In the genomic region with DNA sequence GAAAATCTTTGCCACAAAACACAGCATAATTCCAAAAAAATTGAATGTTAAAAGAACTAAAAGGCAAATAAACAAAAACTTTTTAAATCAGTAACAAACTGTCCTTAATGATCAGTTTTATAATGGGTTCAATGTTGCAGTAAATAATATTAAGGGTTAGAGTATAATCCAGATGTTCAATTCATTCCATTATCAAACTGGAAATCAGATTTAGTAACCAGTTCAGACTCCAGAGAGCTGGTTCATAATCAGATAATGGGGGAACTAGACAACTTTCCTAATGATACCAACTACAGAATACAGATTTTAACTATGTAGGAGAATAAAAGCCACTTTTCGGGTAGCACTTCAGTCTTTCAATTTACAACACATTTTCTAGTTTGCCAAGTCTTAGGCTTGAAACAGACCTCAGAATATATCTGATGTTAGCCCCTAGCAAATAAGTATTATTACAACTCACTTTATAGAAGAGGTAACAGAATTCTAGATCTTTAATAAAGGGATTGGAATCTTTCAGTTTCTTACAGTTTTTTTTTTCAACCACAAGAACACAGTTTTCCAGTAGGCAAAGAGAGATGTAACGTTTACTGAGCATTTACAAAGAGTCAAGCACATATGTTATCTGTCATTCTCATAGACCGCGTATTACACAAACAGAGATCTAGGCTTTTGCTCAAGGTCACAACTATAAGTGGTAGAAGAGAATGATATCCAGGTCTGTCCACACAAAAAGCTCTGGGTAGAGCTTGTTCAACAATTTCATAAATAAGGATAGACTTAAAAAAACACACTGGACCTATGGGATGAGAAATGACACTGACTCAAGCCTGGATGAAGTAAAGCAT, we compare ENCODE assay signal across 8 cellular contexts. TPM values are rescaled to one million over a fixed set of nuclear protein-coding genes. Genes with fewer than 3 reads are reported as not detected.
A peak's percentile ranks its signal among the peaks of the same experiment; 100 is the strongest.
DNase-seq lines count a peak whose midpoint lies in the region; ATAC-seq and TF ChIP-seq lines count a peak whose summit lies in the region.

No MANE protein-coding gene starts in this region.

- peak overlapping the region; percentile 86 for H3K27ac Mint-ChIP-seq in dendritic cell treated with granulocyte-macrophage colony-stimulating factor and Interleukin-4, amounts not matched to agents 40 ng/mL and 50 ng/mL, for 4 days
- H3K27ac Mint-ChIP-seq in natural killer cell, result peak overlapping the region; percentile 93 to 98

- H3K9me3 ChIP-seq in OCI-LY1 (ENCODE audit: low read length), result no peaks in the 10 kb centered on the region

- H3K79me2 ChIP-seq in OCI-LY1 (ENCODE audit: insufficient read depth, low read length), result peaks cover 58% of the 10 kb centered on the region

- no peaks in the 10 kb centered on the region for H3K27me3 Mint-ChIP-seq in dendritic cell treated with granulocyte-macrophage colony-stimulating factor and Interleukin-4, amounts not matched to agents 40 ng/mL and 50 ng/mL, for 4 days
- no peaks in the 10 kb centered on the region for H3K27me3 Mint-ChIP-seq in natural killer cell (ENCODE audit: low read depth in 2 of 2)

- no peaks in the 10 kb centered on the region for H3K27me3 ChIP-seq in OCI-LY1 (ENCODE audit: insufficient read depth, low read length)

- peak overlapping the region; percentile 67 for H3K27ac ChIP-seq in OCI-LY1 (ENCODE audit: low read depth, low read length, poor library complexity, severe bottlenecking)

- no peaks in the 10 kb centered on the region for H3F3A ChIP-seq in OCI-LY1 (ENCODE audit: insufficient read depth, low read length)

- H3K4me3 ChIP-seq in OCI-LY1 (ENCODE audit: low read depth, low read length, poor library complexity, severe bottlenecking), result peak overlapping the region; percentile 74

- H4K20me1 ChIP-seq in OCI-LY1 (ENCODE audit: insufficient read depth, low read length), result no peaks in the 10 kb centered on the region

- no peaks in the 10 kb centered on the region for H3K36me3 ChIP-seq in OCI-LY1 (ENCODE audit: insufficient read depth, low read length)

- peak overlapping the region; percentile 82 for H3K9ac ChIP-seq in OCI-LY1 (ENCODE audit: low read length)

- H3K4me3 Mint-ChIP-seq in dendritic cell treated with granulocyte-macrophage colony-stimulating factor and Interleukin-4, amounts not matched to agents 40 ng/mL and 50 ng/mL, for 4 days, result peak overlapping the region; percentile 87
- peak overlapping the region; percentile 93 for H3K4me3 Mint-ChIP-seq in natural killer cell

- H3K4me1 Mint-ChIP-seq in dendritic cell treated with granulocyte-macrophage colony-stimulating factor and Interleukin-4, amounts not matched to agents 40 ng/mL and 50 ng/mL, for 4 days (ENCODE audit: low read depth), result peaks cover 39% of the 10 kb centered on the region
- H3K4me1 Mint-ChIP-seq in natural killer cell, result peaks cover 34 to 41% of the 10 kb centered on the region in 2 donors

- no peak overlapping the region for H2AFZ ChIP-seq in OCI-LY1 (ENCODE audit: low read length)

- H3K9me2 ChIP-seq in OCI-LY1 (ENCODE audit: low read depth, low read length), result no peaks in the 10 kb centered on the region

- H3K36me3 Mint-ChIP-seq in dendritic cell treated with granulocyte-macrophage colony-stimulating factor and Interleukin-4, amounts not matched to agents 40 ng/mL and 50 ng/mL, for 4 days (ENCODE audit: low read depth), result peaks cover 25% of the 10 kb centered on the region
- no peaks in the 10 kb centered on the region for H3K36me3 Mint-ChIP-seq in natural killer cell

- peak overlapping the region; percentile 78 for H3K4me2 ChIP-seq in OCI-LY1 (ENCODE audit: low read length)

- intact Hi-C loops in dendritic cell treated with granulocyte-macrophage colony-stimulating factor and Interleukin-4, amounts not matched to agents 40 ng/mL and 50 ng/mL, for 4 days (cut with micrococcal nuclease), result loop anchor here (5.0 kb wide), 2 partner anchors 217 to 293 kb away; partner anchors contain the start of gene SFT2D2
- intact Hi-C loops in natural killer cell (cut with micrococcal nuclease), result loop anchor here (5.0 kb wide), 2 partner anchors 1057 to 1433 kb away; partner anchors contain the start of genes BLZF1, NME7 and TADA1

- no peak for ATAC-seq in natural killer cell
- no peak for ATAC-seq in GM18909 (IDR thresholded peaks at IDR 0.05; ENCODE audit: poor library complexity, unreplicated experiment)
- no peak for ATAC-seq in GM19035 (IDR thresholded peaks at IDR 0.05; ENCODE audit: unreplicated experiment)

- H3K9me3 Mint-ChIP-seq in dendritic cell treated with granulocyte-macrophage colony-stimulating factor and Interleukin-4, amounts not matched to agents 40 ng/mL and 50 ng/mL, for 4 days, result no peaks in the 10 kb centered on the region
- no peaks in the 10 kb centered on the region for H3K9me3 Mint-ChIP-seq in natural killer cell

- peaks cover 41% of the 10 kb centered on the region for H3K4me1 ChIP-seq in OCI-LY1 (ENCODE audit: insufficient read depth, low read length, severe bottlenecking)

- TF ChIP-seq CTCF in OCI-LY1 (IDR thresholded peaks at IDR 0.05; ENCODE audit: low read length), result no peak
- TF ChIP-seq CTCF in natural killer cell (IDR thresholded peaks at IDR 0.05), result no peak

- peak; percentile 58 for DNase-seq in NCI-H510A treated with DMSO at 0.1 percent for 48 hours (lab: John Stamatoyannopoulos, UW)
- DNase-seq in NCI-H510A (lab: John Stamatoyannopoulos, UW), result no peak
- DNase-seq in natural killer cell, result no peak
- DNase-seq in NCI-H2196 treated with DMSO at 0.1 percent for 48 hours (lab: John Stamatoyannopoulos, UW; ENCODE audit: unreplicated experiment), result no peak

RNA-seq across cellular contexts. Expression of gene DCAF6, which starts 1.9 kb away (rescaled TPM):
- 10 to 100 TPM; 21.8 to 31.8 (median 27.8) TPM for total RNA-seq in natural killer cell

RNA-seq across cellular contexts. Expression of gene MPC2, which starts 2.2 kb away (rescaled TPM):
- 10 to 100 TPM; 33.1 to 47.4 (median 34.9) TPM for total RNA-seq in natural killer cell

RNA-seq across cellular contexts. Expression of gene ADCY10, which starts 20.7 kb away (rescaled TPM):
- total RNA-seq in natural killer cell, result under 1 TPM in 2 of 3 donors, not detected in 1; 0.42 to 1.00 TPM
